Comparison of ENCODE assay signal across 8 cellular contexts in the genomic region with DNA sequence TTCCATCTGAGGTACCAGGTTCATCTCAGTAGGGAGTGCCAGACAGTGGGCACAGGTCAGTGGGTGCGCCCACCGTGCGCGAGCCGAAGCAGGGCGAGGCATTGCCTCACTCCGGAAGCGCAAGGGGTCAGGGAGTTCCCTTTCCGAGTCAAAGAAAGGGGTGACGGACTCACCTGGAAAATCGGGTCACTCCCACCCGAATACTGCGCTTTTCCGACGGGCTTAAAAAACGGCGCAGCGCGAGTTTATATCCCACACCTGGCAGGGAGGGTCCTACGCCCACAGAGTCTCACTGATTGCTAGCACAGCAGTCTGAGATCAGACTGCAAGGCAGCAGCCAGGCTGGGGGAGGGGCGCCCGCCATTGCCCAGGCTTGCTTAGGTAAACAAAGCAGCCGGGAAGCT.
A peak's percentile ranks its signal among the peaks of the same experiment; 100 is the strongest.
DNase-seq lines count a peak whose midpoint lies in the region; ATAC-seq, FAIRE-seq and TF ChIP-seq lines count a peak whose summit lies in the region.
"Not testable (repeated sequence)": the region's sequence is repeated elsewhere in the genome, so short reads cannot be mapped to it uniquely, and the experiment has no call there.

No MANE protein-coding gene starts in this region.

- not testable (repeated sequence) for TF ChIP-seq CTCF in A549 (IDR thresholded peaks at IDR 0.05); HEK293 (tag by site-specific recombination; IDR thresholded peaks at IDR 0.05); testis (IDR thresholded peaks at IDR 0.05)

- H3K27me3 ChIP-seq in NT2/D1 (ENCODE audit: insufficient read depth, insufficient read length); iPS DF 6.9 (ENCODE audit: control insufficient read depth, insufficient read depth, low read length); mucosa of rectum (ENCODE audit: control insufficient read depth in 2 of 2, insufficient read depth in 2 of 2, low read length in 2 of 2); testis: not testable (repeated sequence)

- peak overlapping the region; percentile 51; the same call in 2 of the 3 replicates for H3K4me2 ChIP-seq in A549

- TF ChIP-seq EP300 in A549 (IDR thresholded peaks at IDR 0.05) = not testable (repeated sequence)

- POLR2A ChIA-PET in A549 (lab: Yijun Ruan, JAX); HEK293 (lab: Yijun Ruan, JAX): not testable (repeated sequence)

- ATAC-seq in A549 = not testable (repeated sequence)

- WGBS in A549 (ENCODE audit: missing lambda C conversion rate) = 62% methylated on average over 16 of the region's 23 CpGs
- no CpG with 5 or more reads among the region's 23 CpGs for WGBS in iPS DF 6.9 (ENCODE audit: insufficient coverage, insufficient read length)
- WGBS in testis, 2 donors = 84% methylated on average over 22 of the region's 23 CpGs; no CpG with 5 or more reads in 1 of the 2 donors

- H3K9me3 ChIP-seq in A549; HEK293 (ENCODE audit: control insufficient read depth, insufficient read depth, low read depth, low read length); NT2/D1 (ENCODE audit: insufficient read depth, low read length); iPS DF 6.9 (ENCODE audit: control insufficient read depth, insufficient read depth, low read length); mucosa of rectum (ENCODE audit: control insufficient read depth in 2 of 2, low read length in 2 of 2); testis: not testable (repeated sequence)

- not testable (repeated sequence) for TF ChIP-seq RAD21 in A549 (conservative IDR thresholded peaks at IDR 0.05 in 1 of 2, IDR thresholded peaks at IDR 0.05 in 1 of 2)

- not testable (repeated sequence) for H3K4me1 ChIP-seq in A549; HEK293 (ENCODE audit: control insufficient read depth, insufficient read depth, low read length); NT2/D1 (ENCODE audit: insufficient read depth, insufficient read length); iPS DF 6.9 (ENCODE audit: control insufficient read depth, insufficient read depth, low read length); mucosa of rectum (ENCODE audit: control insufficient read depth in 2 of 2, insufficient read depth in 2 of 2, low read length in 2 of 2); testis

- not testable (repeated sequence) for H3K9ac ChIP-seq in NT2/D1 (ENCODE audit: insufficient read length, low read depth)
- H3K9ac ChIP-seq in mucosa of rectum (ENCODE audit: low read depth in 1 of 2, low read length in 2 of 2) = peak overlapping the region in 1 of 2 donors; percentile 48

- H3K27ac ChIP-seq in A549 = peak overlapping the region; percentile 68 to 84
- H3K27ac ChIP-seq in HEK293 (ENCODE audit: extremely low read depth, low read depth, low read length) = peak overlapping the region; percentile 39; the same call in 1 of the 2 replicates
- H3K27ac ChIP-seq in iPS DF 6.9 (ENCODE audit: low read length); testis: not testable (repeated sequence)
- peak overlapping the region in 1 of 2 donors; percentile 42 for H3K27ac ChIP-seq in mucosa of rectum (ENCODE audit: low read depth in 2 of 2, low read length in 2 of 2)

- TF ChIP-seq POLR2A in A549 (IDR thresholded peaks at IDR 0.05; ENCODE audit: low read length); testis (IDR thresholded peaks at IDR 0.05): not testable (repeated sequence)

- H3K4me3 ChIP-seq in A549 (peak overlapping the region; percentile 62), NT2/D1 (ENCODE audit: insufficient read length, low read depth) (peak overlapping the region; percentile 37), iPS DF 6.9 (ENCODE audit: low read length) (peak overlapping the region; percentile 7; the same call in 1 of the 2 replicates), mucosa of rectum (ENCODE audit: low read length in 2 of 2) (peak overlapping the region; percentile 31 to 48), testis (peak overlapping the region in 1 of 2 donors; percentile 31)
- not testable (repeated sequence) for H3K4me3 ChIP-seq in HEK293 (ENCODE audit: low read depth, low read length)

- not testable (repeated sequence) for H3K36me3 ChIP-seq in HEK293 (ENCODE audit: control insufficient read depth in 2 of 2, insufficient read depth in 1 of 2, low read length in 2 of 2); NT2/D1 (ENCODE audit: insufficient read depth, insufficient read length, low read length); iPS DF 6.9 (ENCODE audit: control insufficient read depth, insufficient read depth, low read length); mucosa of rectum (ENCODE audit: control insufficient read depth in 2 of 2, insufficient read depth in 2 of 2, low read length in 2 of 2); testis (ENCODE audit: low read depth, missing control alignments)

- DNase-seq in A549 (ENCODE audit: low read depth in 1 of 2, low spot score in 1 of 2); NT2/D1 (ENCODE audit: low read depth, low spot score); iPS DF 6.9 (ENCODE audit: low read depth, low spot score): not testable (repeated sequence)
- DNase-seq in NCI-H1417 (lab: John Stamatoyannopoulos, UW) (peak; percentile 8 to 75 (median 48)), ecto neural progenitor cell (ENCODE audit: low spot score) (peak; percentile 46), testis (peak; percentile 14)

- FAIRE-seq in A549 (lab: Jason Lieb, UNC) = not testable (repeated sequence)

- intact Hi-C loops in testis (cut with DNase I; ENCODE audit: low total_unique reads) = not testable (repeated sequence)

- CTCF ChIA-PET in A549 (lab: Yijun Ruan, JAX); HEK293 (lab: Yijun Ruan, JAX): not testable (repeated sequence)

TF ChIP-seq in HEK293, 187 proteins besides CTCF, POLR2A, EP300 and RAD21 (continues in another document):
- TF ChIP-seq ZNF600 (tag by site-specific recombination; IDR thresholded peaks at IDR 0.05) (0 out of 2 replicates have a peak, but pooled peaks have one; percentile 20), GLIS1 (tag by site-specific recombination; IDR thresholded peaks at IDR 0.05) (0 out of 2 replicates have a peak, but pooled peaks have one; percentile 6), ZNF629 (tag by site-specific recombination; IDR thresholded peaks at IDR 0.05) (peak; percentile 56), SP2 (tag by site-specific recombination; IDR thresholded peaks at IDR 0.05) (peak; percentile 39; the same call in 1 of the 2 replicates), KLF16 (tag by site-specific recombination; IDR thresholded peaks at IDR 0.05) (0 out of 2 replicates have a peak, but pooled peaks have one; percentile 37), GFI1B (tag by site-specific recombination; IDR thresholded peaks at IDR 0.05) (0 out of 2 replicates have a peak, but pooled peaks have one; percentile 14), ZSCAN30 (tag by site-specific recombination; IDR thresholded peaks at IDR 0.05) (0 out of 2 replicates have a peak, but pooled peaks have one; percentile 63), ZNF561 (tag by site-specific recombination; IDR thresholded peaks at IDR 0.05; ENCODE audit: borderline replicate concordance) (peak; percentile 63; the same call in 1 of the 2 replicates), ZBTB17 (tag by site-specific recombination; IDR thresholded peaks at IDR 0.05) (peak; percentile 67), EGR2 (tag by site-specific recombination; IDR thresholded peaks at IDR 0.05; ENCODE audit: low read depth) (peak; percentile 80), ZNF24 (tag by site-specific recombination; IDR thresholded peaks at IDR 0.05) (0 out of 2 replicates have a peak, but pooled peaks have one; percentile 39), PRDM1 (tag by site-specific recombination; IDR thresholded peaks at IDR 0.05) (0 out of 2 replicates have a peak, but pooled peaks have one; percentile 9), ZFP37 (tag by site-specific recombination; IDR thresholded peaks at IDR 0.05) (peak; percentile 42; the same call in 1 of the 2 replicates), GLI4 (tag by site-specific recombination; IDR thresholded peaks at IDR 0.05) (peak; percentile 26; the same call in 1 of the 2 replicates), ZFHX2 (tag by site-specific recombination; conservative IDR thresholded peaks at IDR 0.05) (peak; percentile 74)
- TF ChIP-seq, protein P1, sequence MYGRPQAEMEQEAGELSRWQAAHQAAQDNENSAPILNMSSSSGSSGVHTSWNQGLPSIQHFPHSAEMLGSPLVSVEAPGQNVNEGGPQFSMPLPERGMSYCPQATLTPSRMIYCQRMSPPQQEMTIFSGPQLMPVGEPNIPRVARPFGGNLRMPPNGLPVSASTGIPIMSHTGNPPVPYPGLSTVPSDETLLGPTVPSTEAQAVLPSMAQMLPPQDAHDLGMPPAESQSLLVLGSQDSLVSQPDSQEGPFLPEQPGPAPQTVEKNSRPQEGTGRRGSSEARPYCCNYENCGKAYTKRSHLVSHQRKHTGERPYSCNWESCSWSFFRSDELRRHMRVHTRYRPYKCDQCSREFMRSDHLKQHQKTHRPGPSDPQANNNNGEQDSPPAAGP (tag by site-specific recombination; IDR thresholded peaks at IDR 0.05) = peak; percentile 55; the same call in 1 of the 2 replicates
- TF ChIP-seq, protein P2, sequence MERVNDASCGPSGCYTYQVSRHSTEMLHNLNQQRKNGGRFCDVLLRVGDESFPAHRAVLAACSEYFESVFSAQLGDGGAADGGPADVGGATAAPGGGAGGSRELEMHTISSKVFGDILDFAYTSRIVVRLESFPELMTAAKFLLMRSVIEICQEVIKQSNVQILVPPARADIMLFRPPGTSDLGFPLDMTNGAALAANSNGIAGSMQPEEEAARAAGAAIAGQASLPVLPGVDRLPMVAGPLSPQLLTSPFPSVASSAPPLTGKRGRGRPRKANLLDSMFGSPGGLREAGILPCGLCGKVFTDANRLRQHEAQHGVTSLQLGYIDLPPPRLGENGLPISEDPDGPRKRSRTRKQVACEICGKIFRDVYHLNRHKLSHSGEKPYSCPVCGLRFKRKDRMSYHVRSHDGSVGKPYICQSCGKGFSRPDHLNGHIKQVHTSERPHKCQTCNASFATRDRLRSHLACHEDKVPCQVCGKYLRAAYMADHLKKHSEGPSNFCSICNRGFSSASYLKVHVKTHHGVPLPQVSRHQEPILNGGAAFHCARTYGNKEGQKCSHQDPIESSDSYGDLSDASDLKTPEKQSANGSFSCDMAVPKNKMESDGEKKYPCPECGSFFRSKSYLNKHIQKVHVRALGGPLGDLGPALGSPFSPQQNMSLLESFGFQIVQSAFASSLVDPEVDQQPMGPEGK (tag by site-specific recombination; IDR thresholded peaks at IDR 0.05) = 0 out of 2 replicates have a peak, but pooled peaks have one; percentile 30
